In the genomic region with DNA sequence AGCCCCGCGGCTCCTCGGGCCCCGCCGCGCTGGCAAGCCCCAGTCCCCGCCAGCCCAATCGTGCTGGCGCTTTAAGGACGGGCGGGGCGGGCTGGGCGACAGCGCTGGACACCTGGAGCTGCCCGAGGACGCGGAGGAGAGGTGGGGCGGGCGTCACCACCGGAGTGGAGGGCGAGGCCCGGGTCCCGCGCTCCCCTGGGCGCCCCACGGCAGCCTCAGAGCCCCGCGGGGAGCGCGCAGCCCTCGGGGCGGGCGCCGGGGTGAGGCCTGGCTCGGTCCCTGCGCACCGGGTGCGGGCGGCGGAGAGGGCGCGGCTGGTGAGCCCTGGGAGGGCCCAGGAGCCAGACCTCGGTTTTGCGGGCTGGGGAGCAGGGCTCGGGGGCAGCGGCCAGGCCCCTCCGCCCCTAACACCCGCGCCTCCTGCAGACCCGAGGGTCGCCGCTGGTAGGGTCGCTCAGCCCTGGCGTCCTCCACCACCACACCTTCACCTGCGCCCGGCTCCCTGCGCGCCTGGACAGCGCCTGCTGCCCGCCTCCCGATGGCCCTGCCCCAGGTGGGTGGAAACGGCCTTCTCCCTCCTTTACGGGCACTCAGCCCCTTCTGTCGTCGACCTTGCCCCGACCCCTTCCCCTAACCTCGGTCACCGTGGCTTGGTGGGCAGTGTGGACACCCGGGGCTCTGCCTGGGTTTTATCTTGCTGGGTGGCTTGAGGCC, we compare ENCODE assay signal across 11 cellular contexts. TPM values are rescaled to one million over a fixed set of nuclear protein-coding genes. Genes with fewer than 3 reads are reported as not detected.
DNase-seq lines count a peak whose midpoint lies in the region; ATAC-seq, FAIRE-seq and TF ChIP-seq lines count a peak whose summit lies in the region.
"Had no signal": no experiment of that assay in that cellular context is flagged by ENCODE, and none has a peak within 500 bp of the region (broad histone marks: within the 10 kb centered on the region; RNA-seq: fewer than 3 reads in every experiment).

Gene TMEM61 (plus strand): TSS at position 101 of the 714 bp plus-strand sequence. CDS start 438 bp downstream, at position 539.

- no peak within 1 kb of the TSS for H3K27ac ChIP-seq in duodenal mucosa (ENCODE audit: low read depth, low read length)
- no peak within 1 kb of the TSS for H3K27ac ChIP-seq in lung (ENCODE audit: low read depth in 1 of 2, low read length in 1 of 2)
- H3K27ac ChIP-seq in upper lobe of left lung: peak within 1 kb of the TSS in 1 of 4 donors; percentile 21

- H3K36me3 ChIP-seq in duodenal mucosa (ENCODE audit: control insufficient read depth in 1 of 2, insufficient read depth in 2 of 2, low read length in 2 of 2): no peaks in the 10 kb centered on the region
- no peaks in the 10 kb centered on the region for H3K36me3 ChIP-seq in lung (ENCODE audit: control insufficient read depth in 2 of 2, insufficient read depth in 2 of 2, low read length in 2 of 2)
- H3K36me3 ChIP-seq in upper lobe of left lung: no peaks in the 10 kb centered on the region

- H3K4me3 ChIP-seq in duodenal mucosa (ENCODE audit: low read depth in 1 of 2, low read length in 2 of 2) (peak within 1 kb of the TSS; percentile 48 to 51), lung (peak within 1 kb of the TSS; percentile 23), upper lobe of left lung (peak within 1 kb of the TSS in 3 of 4 donors; percentile 48 to 58 (median 57))

- WGBS in lung, 2 donors: 9 to 11% methylated on average over 50 to 69 of the region's 69 CpGs
- 8 to 25% methylated on average over 15 to 53 of the region's 69 CpGs for WGBS in upper lobe of left lung, 2 donors

- no peak for TF ChIP-seq EP300 in upper lobe of left lung (IDR thresholded peaks at IDR 0.05)

- ATAC-seq in lung (ENCODE audit: insufficient read depth, low FRiP score) (peak; percentile 63), upper lobe of left lung (ENCODE audit: low FRiP score in 2 of 2) (peak; percentile 8 to 47)

- H3K4me1 ChIP-seq in duodenal mucosa (ENCODE audit: control insufficient read depth in 1 of 2, insufficient read depth in 2 of 2, low read length in 2 of 2) (peaks cover 8 to 14% of the 10 kb centered on the region in 2 donors), lung (ENCODE audit: control insufficient read depth in 2 of 2, insufficient read depth in 2 of 2, low read length in 2 of 2) (no peaks in the 10 kb centered on the region), upper lobe of left lung (peaks cover 0 to 11% (median 5%) of the 10 kb centered on the region in 4 donors)

- DNase-seq in NCI-H2081 (lab: John Stamatoyannopoulos, UW): peak; percentile 28 to 46
- DNase-seq in NCI-H2081 treated with DMSO at 0.1 percent for 48 hours (lab: John Stamatoyannopoulos, UW): no peak
- no peak for DNase-seq in lung (ENCODE audit: low spot score)
- DNase-seq in upper lobe of left lung: peak; percentile 33 to 87
- DNase-seq in SKM-1 (lab: John Stamatoyannopoulos, UW; ENCODE audit: unreplicated experiment): no peak
- DNase-seq in stimulated activated CD4-positive, alpha-beta T cell treated with anti-CD3 and anti-CD28 coated beads, Interleukin-1b, Interleukin-23, amount 100 ng/mL, for 48 hours: no peak
- no peak for DNase-seq in D721Med (ENCODE audit: insufficient read length, low spot score)
- DNase-seq: cerebellar nuclear complex, T-helper 1 cell had no signal

- no peak for TF ChIP-seq POLR2A in upper lobe of left lung (IDR thresholded peaks at IDR 0.05)

- H3K9me3 ChIP-seq in duodenal mucosa (ENCODE audit: control insufficient read depth in 1 of 2, low read length in 2 of 2) (no peaks in the 10 kb centered on the region), lung (ENCODE audit: control insufficient read depth in 2 of 2, insufficient read depth in 1 of 2, low read length in 1 of 2) (no peaks in the 10 kb centered on the region), upper lobe of left lung (no peaks in the 10 kb centered on the region)

- H3K27me3 ChIP-seq in duodenal mucosa (ENCODE audit: control insufficient read depth in 1 of 2, insufficient read depth in 2 of 2, low read length in 2 of 2): peaks cover 0 to 12% of the 10 kb centered on the region in 2 donors
- H3K27me3 ChIP-seq in lung (ENCODE audit: control insufficient read depth, insufficient read depth): no peaks in the 10 kb centered on the region
- H3K27me3 ChIP-seq in upper lobe of left lung: peaks cover 0 to 14% (median 2%) of the 10 kb centered on the region in 4 donors

- peak within 1 kb of the TSS; percentile 25 to 54 for H3K9ac ChIP-seq in duodenal mucosa (ENCODE audit: low read depth in 1 of 2, low read length in 2 of 2)

- TF ChIP-seq CTCF in lung (IDR thresholded peaks at IDR 0.05; ENCODE audit: control extremely low read depth, extremely low read depth) (no peak), upper lobe of left lung (IDR thresholded peaks at IDR 0.05) (no peak), D721Med (IDR thresholded peaks at IDR 0.05; ENCODE audit: insufficient read depth, missing control alignments) (no peak)

- no peak for FAIRE-seq in D721Med (lab: Jason Lieb, UNC)

RNA-seq across cellular contexts. Expression of gene TMEM61, which starts in this region (rescaled TPM):
- total RNA-seq in lung (1 to 10 TPM; 1.1 to 2.1 TPM), upper lobe of left lung (1 to 10 TPM in 5 of 6 donors, not detected in 1; 2.3 to 8.1 (median 2.9) TPM)
- 1 to 10 TPM in 1 of 2 donors, under 1 TPM in 1; 0.91 to 1.6 TPM for polyA plus RNA-seq in lung
- total RNA-seq: A673 had no signal

Comparison
In these comparisons a context has a peak if more than half of its experiments do, and no peak if none do; other contexts are left out.
1. DNase-seq: peak in NCI-H2081 (2 of 2) and upper lobe of left lung (2 of 2); none in NCI-H2081 treated with DMSO at 0.1 percent for 48 hours (single experiment), lung (single experiment), SKM-1 (single experiment), stimulated activated CD4-positive, alpha-beta T cell treated with anti-CD3 and anti-CD28 coated beads, Interleukin-1b, Interleukin-23, amount 100 ng/mL, for 48 hours (single experiment) and D721Med (single experiment).
2. Peak in every context shown above with its lines, with median percentiles within 50 percentile points of each other: H3K4me3 ChIP-seq.